ENCODE assay signal across 16 cellular contexts in genomic region chr3:65303431-65303830, GRCh38.
"Had no signal": no experiment of that assay in that cellular context is flagged by ENCODE, and none has a peak within 500 bp of the region (broad histone marks: within the 10 kb centered on the region; RNA-seq: fewer than 3 reads in every experiment).

No MANE protein-coding gene starts in this region.

- H3K4me1 ChIP-seq: prostate gland, upper lobe of right lung had no signal

- H3K4me3 ChIP-seq: cardiac muscle cell, lung, prostate gland, upper lobe of right lung had no signal

- H3K27me3 ChIP-seq: cardiac muscle cell, upper lobe of right lung had no signal

- H3K36me3 ChIP-seq: cardiac muscle cell, prostate gland, upper lobe of right lung had no signal

- H3K9me3 ChIP-seq: prostate gland, upper lobe of right lung had no signal

- H3K27ac ChIP-seq: cardiac muscle cell, epithelial cell of prostate, prostate gland, upper lobe of right lung had no signal

- DNase-seq: activated CD4-positive, alpha-beta T cell treated with anti-CD3 and anti-CD28 coated beads for 1 hour; activated naive CD4-positive, alpha-beta T cell treated with Interleukin-2 at 50 U/mL for 16 hours; activated naive CD8-positive, alpha-beta T cell treated with anti-CD3 and anti-CD28 coated beads for 36 hours; activated T-cell treated with anti-CD3 and anti-CD28 coated beads, Interleukin-2, amount 50 U/mL, for 24 hours; amniotic stem cell; cortex of kidney; endodermal cell; foreskin fibroblast; stimulated activated CD4-positive, alpha-beta T cell treated with anti-CD3 and anti-CD28 coated beads, Interleukin-4, amount 100 ng/mL, for 24 hours; stimulated activated naive CD8-positive, alpha-beta T cell treated with anti-CD3 and anti-CD28 coated beads, Interleukin-15, Interleukin-2, amounts not matched to agents 100 U/mL and 50 U/mL, for 24 hours; T-helper 9 cell; upper lobe of right lung had no signal
